Comparison of ENCODE assay signal across 1 cellular context in genomic region chr17:45430738-45431530, GRCh38.
TF ChIP-seq lines count a peak whose summit lies in the region.

No MANE protein-coding gene starts in this region.

TF ChIP-seq in H1, 55 proteins besides CTCF, POLR2A, EP300 and RAD21:
- TF ChIP-seq BACH1 (IDR thresholded peaks at IDR 0.05; ENCODE audit: low read length) (no peak), FOSL1 (IDR thresholded peaks at IDR 0.05; ENCODE audit: insufficient read depth, low read depth, low read length) (no peak), CBX5 (IDR thresholded peaks at IDR 0.05; ENCODE audit: low read depth, low read length) (no peak), SP4 (IDR thresholded peaks at IDR 0.05; ENCODE audit: low read length) (no peak), CTBP2 (IDR thresholded peaks at IDR 0.05; ENCODE audit: borderline replicate concordance, insufficient read depth, insufficient read length, low read length) (no peak), TEAD4 (IDR thresholded peaks at IDR 0.05; ENCODE audit: low read depth, low read length) (0 out of 2 replicates have a peak, but pooled peaks have one; percentile 18), NANOG (IDR thresholded peaks at IDR 0.05; ENCODE audit: insufficient read depth, low read depth, low read length, poor library complexity, severe bottlenecking) (no peak), ATF2 (IDR thresholded peaks at IDR 0.05; ENCODE audit: low read length) (no peak), BCL11A (IDR thresholded peaks at IDR 0.05; ENCODE audit: low read depth in 2 of 2, low read length in 2 of 2) (no peak), HDAC2 (IDR thresholded peaks at IDR 0.05; ENCODE audit: borderline replicate concordance in 1 of 2, low read depth in 2 of 2, low read length in 2 of 2) (no peak), CBX8 (IDR thresholded peaks at IDR 0.05; ENCODE audit: borderline replicate concordance, low read depth, low read length) (no peak), PHF8 (conservative IDR thresholded peaks at IDR 0.05; ENCODE audit: low read depth, low read length) (0 out of 2 replicates have a peak, but pooled peaks have one; percentile 20), SP1 (IDR thresholded peaks at IDR 0.05; ENCODE audit: low read depth, low read length) (no peak), ATF3 (IDR thresholded peaks at IDR 0.05; ENCODE audit: insufficient read depth, low read depth, low read length) (no peak)
